Comparison of ENCODE assay signal across 1 cellular context in genomic region chr17:957856-958421, GRCh38.
TF ChIP-seq lines count a peak whose summit lies in the region.

No MANE protein-coding gene starts in this region.

TF ChIP-seq in GM23338, 12 proteins besides CTCF, POLR2A, EP300 and RAD21 (continued from another document):
- TF ChIP-seq ZNF462 (CRISPR knock-in tag; IDR thresholded peaks at IDR 0.05) (no peak), ZNF331 (CRISPR knock-in tag; IDR thresholded peaks at IDR 0.05; ENCODE audit: low read depth) (no peak), ZNF114 (CRISPR knock-in tag; IDR thresholded peaks at IDR 0.05) (no peak), NANOG (IDR thresholded peaks at IDR 0.05; ENCODE audit: borderline replicate concordance) (no peak), STAT1 (IDR thresholded peaks at IDR 0.05; ENCODE audit: unreplicated experiment) (no peak), EZH2phosphoT487 (IDR thresholded peaks at IDR 0.05; ENCODE audit: unreplicated experiment) (no peak), EZH2 (IDR thresholded peaks at IDR 0.05; ENCODE audit: low read depth, unreplicated experiment) (no peak)
